1 cellular context compared by ENCODE assay signal in the genomic region with DNA sequence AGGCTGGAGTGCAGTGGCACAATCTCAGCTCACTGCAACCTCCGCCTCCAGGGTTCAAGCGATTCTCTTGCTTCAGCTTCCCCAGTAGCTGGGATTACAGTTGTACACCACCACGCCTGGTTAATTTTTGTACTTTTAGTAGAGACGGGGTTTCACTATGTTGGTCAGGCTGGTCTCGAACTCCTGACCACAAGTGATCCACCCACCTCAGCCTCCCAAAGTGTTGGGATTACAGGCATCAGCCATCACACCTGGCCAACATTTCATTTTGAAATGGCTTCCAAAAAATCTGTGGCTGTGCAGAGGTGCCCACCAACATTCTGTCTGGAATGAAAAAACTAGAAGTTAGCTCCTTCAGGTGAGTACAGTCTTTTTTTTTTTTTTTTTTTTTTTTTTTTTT. TPM values are rescaled to one million over a fixed set of nuclear protein-coding genes. Genes with fewer than 3 reads are reported as not detected.
"Had no signal": no experiment of that assay in that cellular context is flagged by ENCODE, and none has a peak within 500 bp of the region (broad histone marks: within the 10 kb centered on the region; RNA-seq: fewer than 3 reads in every experiment).

No MANE protein-coding gene starts in this region.

RNA-seq across cellular contexts. Expression of gene PLCG2, which starts 22.6 kb away (rescaled TPM):
- total RNA-seq: GM23248 had no signal
